ENCODE assay signal across 1 cellular context in the genomic region with DNA sequence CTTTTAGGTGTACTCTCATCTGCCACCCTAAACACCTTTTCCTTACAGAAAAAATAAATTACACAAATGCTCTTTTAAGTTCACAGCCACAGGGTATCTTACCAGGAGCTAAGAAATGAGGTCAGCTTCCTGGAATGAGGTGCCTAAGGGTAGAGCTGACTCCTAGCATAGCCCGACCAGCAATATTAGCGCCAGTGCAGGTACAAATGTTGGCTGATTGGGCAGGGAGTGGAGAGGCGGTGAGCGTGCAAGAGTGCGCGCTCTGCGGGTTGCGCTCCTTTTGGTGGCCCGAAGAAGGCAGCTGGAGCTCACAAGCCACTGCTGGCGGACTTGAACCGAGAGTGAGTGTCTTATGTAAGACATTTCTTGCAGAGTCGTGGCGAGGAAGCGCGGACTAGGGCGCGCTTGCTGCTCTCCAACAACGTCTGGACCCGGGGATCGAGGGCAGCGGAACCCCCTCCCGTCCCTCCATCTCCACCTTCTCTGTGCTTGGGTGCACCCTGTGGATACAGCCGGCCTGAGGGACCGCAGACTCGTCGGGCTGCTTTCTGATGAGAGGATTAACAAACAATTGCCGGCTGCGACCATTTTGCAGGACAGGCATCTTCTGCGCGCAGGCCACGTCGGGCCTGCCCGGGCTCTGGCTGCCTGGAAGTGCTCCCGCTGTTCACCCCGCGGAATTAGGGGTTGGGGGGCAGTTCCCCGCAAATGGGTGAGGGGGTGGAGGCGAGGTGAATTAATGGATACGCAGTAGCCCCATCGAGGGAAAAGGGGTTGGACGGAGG.
TF ChIP-seq lines count a peak whose summit lies in the region.

No MANE protein-coding gene starts in this region.

TF ChIP-seq in endothelial cell of umbilical vein, 7 proteins besides CTCF, POLR2A, EP300 and RAD21 (continued from another document):
- TF ChIP-seq FOS (IDR thresholded peaks at IDR 0.05; ENCODE audit: borderline replicate concordance, insufficient read depth, low read length) (no peak), POLR2AphosphoS5 (IDR thresholded peaks at IDR 0.05; ENCODE audit: insufficient read depth, low read depth, low read length) (no peak), MAX (IDR thresholded peaks at IDR 0.05; ENCODE audit: insufficient read depth, insufficient read length) (no peak), MYC (IDR thresholded peaks at IDR 0.05; ENCODE audit: low read depth, low read length) (no peak), EZH2 (IDR thresholded peaks at IDR 0.05; ENCODE audit: borderline replicate concordance, low read depth, low read length, severe bottlenecking) (no peak), JUN (IDR thresholded peaks at IDR 0.05; ENCODE audit: borderline replicate concordance, insufficient read depth, insufficient read length, low read depth) (no peak)
